Comparison of ENCODE assay signal across 8 cellular contexts in the genomic region with DNA sequence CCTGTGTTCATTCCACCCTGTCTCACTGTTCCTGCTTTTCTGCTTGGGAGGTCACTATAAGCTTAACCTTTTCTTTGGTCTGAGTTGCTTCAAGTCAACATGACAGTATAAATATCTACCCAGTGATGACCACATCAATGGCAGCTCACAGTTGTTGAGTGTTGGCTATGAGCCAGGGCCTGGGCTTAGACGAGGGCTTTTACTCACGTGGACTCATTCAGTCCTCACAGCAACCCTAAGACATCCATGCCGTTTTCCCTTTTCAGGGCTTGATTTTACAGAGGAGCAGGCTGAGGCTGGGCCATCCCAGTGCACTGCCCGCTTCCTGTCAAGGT. TPM values are rescaled to one million over a fixed set of nuclear protein-coding genes. Genes with fewer than 3 reads are reported as not detected.
DNase-seq lines count a peak whose midpoint lies in the region; ATAC-seq and TF ChIP-seq lines count a peak whose summit lies in the region.

No MANE protein-coding gene starts in this region.

- no peaks in the 10 kb centered on the region for H3K27me3 Mint-ChIP-seq in activated CD4-positive, alpha-beta memory T cell treated with anti-CD3 and anti-CD28 coated beads, Interleukin-2, amount 10 ng/mL, durations not matched to agents 7 days and 5 days

- peaks cover 98% of the 10 kb centered on the region for H3K36me3 Mint-ChIP-seq in activated CD4-positive, alpha-beta memory T cell treated with anti-CD3 and anti-CD28 coated beads, Interleukin-2, amount 10 ng/mL, durations not matched to agents 7 days and 5 days (ENCODE audit: low read depth)

- H3K27ac ChIP-seq in skeletal muscle tissue (ENCODE audit: low read depth, low read length) = peak overlapping the region; percentile 87
- H3K27ac ChIP-seq in right lobe of liver = peak overlapping the region in 1 of 3 donors; percentile 13

- peak overlapping the region; percentile 98 for H3K27ac Mint-ChIP-seq in activated CD4-positive, alpha-beta memory T cell treated with anti-CD3 and anti-CD28 coated beads, Interleukin-2, amount 10 ng/mL, durations not matched to agents 7 days and 5 days

- H3K27me3 ChIP-seq in skeletal muscle tissue (ENCODE audit: control insufficient read depth in 3 of 3, insufficient read depth in 3 of 3, low read length in 3 of 3) = no peaks in the 10 kb centered on the region
- H3K27me3 ChIP-seq in right lobe of liver = no peaks in the 10 kb centered on the region

- TF ChIP-seq CTCF in fibroblast of villous mesenchyme (IDR thresholded peaks at IDR 0.05; ENCODE audit: insufficient read depth, low read depth, low read length) = no peak
- no peak for TF ChIP-seq CTCF in right lobe of liver (IDR thresholded peaks at IDR 0.05)

- ATAC-seq in HG02970 (IDR thresholded peaks at IDR 0.05; ENCODE audit: low FRiP score, unreplicated experiment) (no peak), right lobe of liver (no peak)

- H3K9ac ChIP-seq in skeletal muscle tissue (ENCODE audit: low read depth in 1 of 3, low read length in 3 of 3) = peak overlapping the region; percentile 35 to 65 (median 44)

- H3K4me3 ChIP-seq in fibroblast of villous mesenchyme (ENCODE audit: low read depth, low read length) = no peak overlapping the region
- peak overlapping the region in 1 of 3 donors; percentile 59 for H3K4me3 ChIP-seq in skeletal muscle tissue (ENCODE audit: low read length in 3 of 3)
- no peak overlapping the region for H3K4me3 ChIP-seq in right lobe of liver

- 70% methylated on average over 2 of the region's 4 CpGs for WGBS in right lobe of liver (ENCODE audit: insufficient coverage, low coverage, low lambda C conversion rate, missing lambda C conversion rate)

- CTCF ChIA-PET in activated CD4-positive, alpha-beta memory T cell treated with anti-CD3 and anti-CD28 coated beads, Interleukin-2, amount 10 ng/mL, durations not matched to agents 7 days and 5 days (lab: Charles Lee) = interaction anchor here (4.3 kb wide), 1 partner anchor 9 kb away, joined by 23 read pairs; a partner anchor contains a TSS

- DNase-seq in HK-2 (ENCODE audit: unreplicated experiment) (peak; percentile 49), fibroblast of villous mesenchyme (ENCODE audit: low read depth) (peak; percentile 95), NOMO-1 treated with DMSO at 0.1 percent for 48 hours (lab: John Stamatoyannopoulos, UW; ENCODE audit: unreplicated experiment) (no peak), NCI-H748 treated with DMSO at 0.1 percent for 48 hours (lab: John Stamatoyannopoulos, UW) (no peak), right lobe of liver (no peak)
- DNase-seq in activated CD4-positive, alpha-beta memory T cell treated with anti-CD3 and anti-CD28 coated beads, Interleukin-2, amount 10 ng/mL, durations not matched to agents 7 days and 5 days = no peak

- peaks cover 98% of the 10 kb centered on the region for H3K4me1 Mint-ChIP-seq in activated CD4-positive, alpha-beta memory T cell treated with anti-CD3 and anti-CD28 coated beads, Interleukin-2, amount 10 ng/mL, durations not matched to agents 7 days and 5 days

- POLR2A ChIA-PET in activated CD4-positive, alpha-beta memory T cell treated with anti-CD3 and anti-CD28 coated beads, Interleukin-2, amount 10 ng/mL, durations not matched to agents 7 days and 5 days (lab: Charles Lee) = interaction anchor here (5.4 to 18.4 kb wide), 3 partner anchors 8 to 36 kb away, joined by 45 to 348 read pairs (median 62); a partner anchor contains a TSS

- no peak overlapping the region for H3K4me3 Mint-ChIP-seq in activated CD4-positive, alpha-beta memory T cell treated with anti-CD3 and anti-CD28 coated beads, Interleukin-2, amount 10 ng/mL, durations not matched to agents 7 days and 5 days

- intact Hi-C loops in right lobe of liver (cut with DNase I) = no loop called here

- H3K36me3 ChIP-seq in skeletal muscle tissue (ENCODE audit: control insufficient read depth in 3 of 3, insufficient read depth in 3 of 3, low read length in 3 of 3) (peaks cover 49 to 68% (median 65%) of the 10 kb centered on the region in 3 donors), right lobe of liver (peaks cover 7 to 80% (median 34%) of the 10 kb centered on the region in 4 donors)

- no peak for TF ChIP-seq POLR2A in right lobe of liver (IDR thresholded peaks at IDR 0.05)

- H3K4me1 ChIP-seq in skeletal muscle tissue (ENCODE audit: control insufficient read depth in 3 of 3, insufficient read depth in 3 of 3, low read length in 3 of 3) (peaks cover 46 to 51% (median 49%) of the 10 kb centered on the region in 3 donors), right lobe of liver (peaks cover 0 to 3% (median 0%) of the 10 kb centered on the region in 4 donors)

- H3K9me3 ChIP-seq in skeletal muscle tissue (ENCODE audit: control insufficient read depth in 3 of 3, low read length in 3 of 3) (no peaks in the 10 kb centered on the region), right lobe of liver (no peaks in the 10 kb centered on the region)

- no peaks in the 10 kb centered on the region for H3K9me3 Mint-ChIP-seq in activated CD4-positive, alpha-beta memory T cell treated with anti-CD3 and anti-CD28 coated beads, Interleukin-2, amount 10 ng/mL, durations not matched to agents 7 days and 5 days

RNA-seq across cellular contexts. Expression of a gene that starts 10.2 kb away (rescaled TPM):
- 10 to 100 TPM; 43.0 to 43.4 TPM for total RNA-seq in activated CD4-positive, alpha-beta memory T cell treated with anti-CD3 and anti-CD28 coated beads, Interleukin-2, amount 10 ng/mL, durations not matched to agents 7 days and 5 days
- 9.7 and 11.2 TPM in 2 replicates for total RNA-seq in fibroblast of villous mesenchyme
- 8.9 TPM for total RNA-seq in skeletal muscle tissue
- 1 to 10 TPM; 4.6 to 7.2 (median 6.9) TPM for total RNA-seq in right lobe of liver

RNA-seq across cellular contexts. Expression of a gene that starts 35.5 kb away (rescaled TPM):
- total RNA-seq in activated CD4-positive, alpha-beta memory T cell treated with anti-CD3 and anti-CD28 coated beads, Interleukin-2, amount 10 ng/mL, durations not matched to agents 7 days and 5 days = 100 to 1,000 TPM; 373 to 398 TPM
- total RNA-seq in fibroblast of villous mesenchyme = 123 and 128 TPM in 2 replicates
- 68.4 TPM for total RNA-seq in skeletal muscle tissue
- 10 to 100 TPM; 53.5 to 70.0 (median 61.8) TPM for total RNA-seq in right lobe of liver

RNA-seq across cellular contexts. Expression of a gene that starts 54.0 kb away (rescaled TPM):
- total RNA-seq in activated CD4-positive, alpha-beta memory T cell treated with anti-CD3 and anti-CD28 coated beads, Interleukin-2, amount 10 ng/mL, durations not matched to agents 7 days and 5 days = 100 to 1,000 TPM; 236 to 247 TPM
- total RNA-seq in fibroblast of villous mesenchyme = 7.8 and 16.8 TPM in 2 replicates
- total RNA-seq in skeletal muscle tissue = 3.1 TPM
- total RNA-seq in right lobe of liver = 10 to 100 TPM in 2 of 6 experiments, 1 to 10 TPM in 4; 4.9 to 19.1 (median 8.5) TPM

Comparison
In these comparisons a context has a peak if more than half of its experiments do, and no peak if none do; other contexts are left out.
1. DNase-seq: peak in HK-2 (single experiment) and fibroblast of villous mesenchyme (single experiment); none in activated CD4-positive, alpha-beta memory T cell treated with anti-CD3 and anti-CD28 coated beads, Interleukin-2, amount 10 ng/mL, durations not matched to agents 7 days and 5 days (single experiment), NOMO-1 treated with DMSO at 0.1 percent for 48 hours (single experiment), NCI-H748 treated with DMSO at 0.1 percent for 48 hours (single experiment) and right lobe of liver (0 of 3).
2. RNA of a gene that starts 54.0 kb away (total RNA-seq): 236 to 247 TPM in activated CD4-positive, alpha-beta memory T cell treated with anti-CD3 and anti-CD28 coated beads, Interleukin-2, amount 10 ng/mL, durations not matched to agents 7 days and 5 days; 4.9 to 19.1 TPM in right lobe of liver, 7.8 to 16.8 TPM in fibroblast of villous mesenchyme and 3.1 TPM in skeletal muscle tissue (single experiment); every median in the first group is over 10 times any median in the second.